In the genomic region with DNA sequence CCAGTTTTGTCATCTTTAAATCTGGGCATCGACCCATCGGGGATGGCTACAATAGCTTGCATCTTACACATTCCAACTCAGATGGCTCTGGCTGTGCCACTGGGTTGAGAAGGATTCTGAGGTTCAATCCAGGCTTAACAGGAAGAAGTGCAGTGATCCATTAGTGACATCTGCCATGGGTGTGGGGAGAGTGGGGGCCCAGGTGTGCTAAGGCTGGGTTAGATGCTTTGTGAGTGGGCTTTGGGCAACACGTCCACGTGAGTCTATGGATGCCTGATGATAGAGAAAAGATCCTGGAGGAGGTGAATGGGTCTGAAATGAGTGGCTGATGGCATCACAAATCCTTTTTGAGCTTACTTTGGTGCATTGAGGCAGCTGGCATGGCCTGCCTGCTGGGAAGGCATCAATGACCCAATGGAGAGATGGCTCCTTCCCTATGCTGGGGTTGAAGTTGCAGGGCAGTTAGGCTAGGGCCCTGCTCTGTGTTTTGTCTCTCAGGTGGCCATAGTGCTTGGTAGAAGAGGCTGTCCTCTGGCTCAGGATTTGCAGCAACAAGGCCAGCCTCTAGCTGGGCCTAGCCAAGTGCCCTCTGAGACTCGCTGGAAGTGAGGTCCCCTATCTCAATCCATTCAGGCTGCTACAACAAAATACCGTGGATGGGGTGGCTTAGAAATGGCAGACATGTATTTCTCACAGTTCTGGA, we compare ENCODE assay signal across 13 cellular contexts. TPM values are rescaled to one million over a fixed set of nuclear protein-coding genes. Genes with fewer than 3 reads are reported as not detected.
A peak's percentile ranks its signal among the peaks of the same experiment; 100 is the strongest.
DNase-seq lines count a peak whose midpoint lies in the region; ATAC-seq and TF ChIP-seq lines count a peak whose summit lies in the region.
"Had no signal": no experiment of that assay in that cellular context is flagged by ENCODE, and none has a peak within 500 bp of the region (broad histone marks: within the 10 kb centered on the region; RNA-seq: fewer than 3 reads in every experiment).

No MANE protein-coding gene starts in this region.

- no peaks in the 10 kb centered on the region for H3K27me3 ChIP-seq in BLaER1
- H3K27me3 ChIP-seq: body of pancreas had no signal

- no peaks in the 10 kb centered on the region for H3K9me3 Mint-ChIP-seq in osteocyte (ENCODE audit: unreplicated experiment)
- H3K9me3 Mint-ChIP-seq in activated naive CD4-positive, alpha-beta T cell treated with anti-CD3 and anti-CD28 coated beads for 36 hours: no peaks in the 10 kb centered on the region

- DNase-seq in T-helper 17 cell: no peak
- DNase-seq in left cardiac atrium: peak; percentile 5
- no peak for DNase-seq in osteocyte (ENCODE audit: extremely low spot score, unreplicated experiment)
- DNase-seq in omental fat pad (ENCODE audit: low spot score): no peak
- DNase-seq in superior temporal gyrus (ENCODE audit: extremely low spot score): no peak
- no peak for DNase-seq in activated naive CD4-positive, alpha-beta T cell treated with anti-CD3 and anti-CD28 coated beads for 36 hours
- DNase-seq: erythroblast; NCI-H2029 treated with DMSO at 0.1 percent for 48 hours; nucleus accumbens; stimulated activated CD4-positive, alpha-beta T cell treated with anti-CD3 and anti-CD28 coated beads, Interleukin-4, amount 100 ng/mL, for 24 hours had no signal

- H3K4me1 Mint-ChIP-seq in T-helper 17 cell (peaks cover 15% of the 10 kb centered on the region), osteocyte (ENCODE audit: unreplicated experiment) (peaks cover 66% of the 10 kb centered on the region)
- H3K4me1 Mint-ChIP-seq in activated naive CD4-positive, alpha-beta T cell treated with anti-CD3 and anti-CD28 coated beads for 36 hours (ENCODE audit: low read depth): no peaks in the 10 kb centered on the region

- H3K4me1 ChIP-seq in BLaER1: peaks cover 96% of the 10 kb centered on the region

- no peaks in the 10 kb centered on the region for H3K36me3 Mint-ChIP-seq in T-helper 17 cell (ENCODE audit: low read depth)
- H3K36me3 Mint-ChIP-seq in osteocyte (ENCODE audit: unreplicated experiment): no peaks in the 10 kb centered on the region
- H3K36me3 Mint-ChIP-seq in activated naive CD4-positive, alpha-beta T cell treated with anti-CD3 and anti-CD28 coated beads for 36 hours (ENCODE audit: low read depth): no peaks in the 10 kb centered on the region

- H3K4me3 ChIP-seq in BLaER1: no peak overlapping the region
- H3K4me3 ChIP-seq: body of pancreas had no signal

- H3K27me3 Mint-ChIP-seq in T-helper 17 cell: no peaks in the 10 kb centered on the region
- no peaks in the 10 kb centered on the region for H3K27me3 Mint-ChIP-seq in osteocyte (ENCODE audit: unreplicated experiment)
- no peaks in the 10 kb centered on the region for H3K27me3 Mint-ChIP-seq in activated naive CD4-positive, alpha-beta T cell treated with anti-CD3 and anti-CD28 coated beads for 36 hours (ENCODE audit: low read depth)

- H3K9me3 ChIP-seq in BLaER1 (no peaks in the 10 kb centered on the region), T-helper 17 cell (ENCODE audit: control insufficient read depth, low read length, poor library complexity, severe bottlenecking) (no peaks in the 10 kb centered on the region)
- H3K9me3 ChIP-seq: body of pancreas had no signal

- H3K27ac ChIP-seq in BLaER1: no peak overlapping the region

- no peak for TF ChIP-seq CTCF in osteocyte (IDR thresholded peaks at IDR 0.05)
- TF ChIP-seq CTCF in omental fat pad (IDR thresholded peaks at IDR 0.05): no peak

- H3K4me3 Mint-ChIP-seq in T-helper 17 cell: peak overlapping the region; percentile 63
- no peak overlapping the region for H3K4me3 Mint-ChIP-seq in osteocyte (ENCODE audit: unreplicated experiment)
- H3K4me3 Mint-ChIP-seq in activated naive CD4-positive, alpha-beta T cell treated with anti-CD3 and anti-CD28 coated beads for 36 hours: no peak overlapping the region

- no peaks in the 10 kb centered on the region for H3K36me3 ChIP-seq in BLaER1

- no peak for ATAC-seq in T-helper 17 cell
- no peak for ATAC-seq in left cardiac atrium
- ATAC-seq in HG03432 (IDR thresholded peaks at IDR 0.05; ENCODE audit: unreplicated experiment): no peak
- ATAC-seq in omental fat pad (ENCODE audit: low FRiP score): no peak

- H3K27ac Mint-ChIP-seq in T-helper 17 cell (no peak overlapping the region), osteocyte (ENCODE audit: unreplicated experiment) (peak overlapping the region; percentile 75)
- H3K27ac Mint-ChIP-seq in activated naive CD4-positive, alpha-beta T cell treated with anti-CD3 and anti-CD28 coated beads for 36 hours: no peak overlapping the region

- intact Hi-C loops in left cardiac atrium (cut with DNase I): no loop called here
- intact Hi-C loops in activated naive CD4-positive, alpha-beta T cell treated with anti-CD3 and anti-CD28 coated beads for 36 hours (cut with micrococcal nuclease): no loop called here

- no peak overlapping the region for H3K9ac ChIP-seq in BLaER1

- CTCF ChIA-PET in activated naive CD4-positive, alpha-beta T cell treated with anti-CD3 and anti-CD28 coated beads for 36 hours (lab: Charles Lee): interaction anchor here (0.9 kb wide), 1 partner anchor 16 kb away, joined by 3 read pairs; no protein-coding TSS in a partner anchor

- peaks cover 30% of the 10 kb centered on the region for H4K20me1 ChIP-seq in BLaER1

- peak overlapping the region; percentile 90 for H3K4me2 ChIP-seq in BLaER1

RNA-seq across cellular contexts. Expression of gene HS1BP3, which starts 56.7 kb away (rescaled TPM):
- 10 to 100 TPM; 12.8 to 13.7 TPM for total RNA-seq in T-helper 17 cell
- total RNA-seq in left cardiac atrium: 10 to 100 TPM; 19.8 to 21.4 TPM
- total RNA-seq in osteocyte: 40.5 and 42.8 TPM in 2 replicates
- total RNA-seq in omental fat pad: 10 to 100 TPM; 17.7 to 30.3 (median 22.8) TPM
- 1 to 10 TPM; 6.0 to 6.1 TPM for total RNA-seq in activated naive CD4-positive, alpha-beta T cell treated with anti-CD3 and anti-CD28 coated beads for 36 hours
